ENCODE assay signal across 10 cellular contexts in the genomic region with DNA sequence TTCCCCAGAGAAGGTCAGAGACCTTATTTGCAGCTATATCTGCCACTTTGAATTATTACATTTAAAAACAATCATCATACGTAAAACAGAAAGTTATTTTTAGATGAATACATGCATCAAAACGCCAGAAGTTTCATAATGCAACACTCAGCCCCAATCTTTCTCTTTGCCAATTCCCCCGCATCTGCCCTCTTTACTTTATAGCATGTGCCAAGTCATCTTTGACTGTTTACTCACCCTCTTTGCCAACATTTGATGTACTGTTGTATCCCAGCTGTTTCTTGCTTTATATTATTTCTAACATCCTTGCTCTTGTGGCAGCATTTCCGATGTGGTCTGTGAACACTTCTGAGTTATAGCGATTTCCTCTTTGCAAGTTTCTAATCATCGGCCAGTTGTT.
DNase-seq lines count a peak whose midpoint lies in the region; ATAC-seq and TF ChIP-seq lines count a peak whose summit lies in the region.
"Had no signal": no experiment of that assay in that cellular context is flagged by ENCODE, and none has a peak within 500 bp of the region (broad histone marks: within the 10 kb centered on the region; RNA-seq: fewer than 3 reads in every experiment).

No MANE protein-coding gene starts in this region.

- H3K27ac ChIP-seq in breast epithelium, result peak overlapping the region; percentile 67 to 82

- no peak overlapping the region for H3K4me3 ChIP-seq in Jurkat, Clone E6-1 (ENCODE audit: low read length)
- H3K4me3 ChIP-seq in breast epithelium, result peak overlapping the region in 1 of 3 donors; percentile 16
- H3K4me3 ChIP-seq in H7 (ENCODE audit: insufficient read depth, low read depth, low read length), result no peak overlapping the region

- H3K9me3 ChIP-seq in breast epithelium, result no peaks in the 10 kb centered on the region

- no peak for TF ChIP-seq CTCF in breast epithelium (IDR thresholded peaks at IDR 0.05)
- TF ChIP-seq CTCF in osteocyte (IDR thresholded peaks at IDR 0.05), result no peak

- peaks cover 0 to 6% of the 10 kb centered on the region in 2 donors for H3K4me1 ChIP-seq in breast epithelium

- DNase-seq in GM04503 (ENCODE audit: low read depth), result peak; percentile 76
- peak; percentile 42 for DNase-seq in Jurkat, Clone E6-1 (ENCODE audit: low read depth, low spot score)
- no peak for DNase-seq in breast epithelium (ENCODE audit: low spot score in 2 of 2)
- DNase-seq in osteocyte (ENCODE audit: extremely low spot score, unreplicated experiment), result no peak
- no peak for DNase-seq in H7
- DNase-seq in sciatic nerve (ENCODE audit: low spot score), result no peak
- DNase-seq in NCI-H524 treated with DMSO at 0.1 percent for 48 hours (lab: John Stamatoyannopoulos, UW), result no peak
- no peak for DNase-seq in DMS79 treated with DMSO at 0.1 percent for 48 hours (lab: John Stamatoyannopoulos, UW)
- DNase-seq: DMS79, trophoblast cell had no signal

- H3K9me3 Mint-ChIP-seq in osteocyte (ENCODE audit: unreplicated experiment), result no peaks in the 10 kb centered on the region

- TF ChIP-seq POLR2A in breast epithelium (IDR thresholded peaks at IDR 0.05), result no peak

- H3K27ac Mint-ChIP-seq in osteocyte (ENCODE audit: unreplicated experiment), result peak overlapping the region; percentile 70

- intact Hi-C loops in breast epithelium (cut with DNase I; ENCODE audit: low total_unique reads), result no loop called here
- intact Hi-C loops in sciatic nerve (cut with DNase I), result no loop called here

- no peaks in the 10 kb centered on the region for H3K27me3 Mint-ChIP-seq in osteocyte (ENCODE audit: unreplicated experiment)

- H3K27me3 ChIP-seq in breast epithelium, result no peaks in the 10 kb centered on the region
- no peaks in the 10 kb centered on the region for H3K27me3 ChIP-seq in H7 (ENCODE audit: control insufficient read depth, insufficient read depth, low read length)

- H3K4me1 Mint-ChIP-seq in osteocyte (ENCODE audit: unreplicated experiment), result peaks cover 45% of the 10 kb centered on the region

- H3K36me3 ChIP-seq in breast epithelium (no peaks in the 10 kb centered on the region), H7 (replicated peaks; ENCODE audit: control insufficient read depth, insufficient read depth, low read length) (peaks cover 4% of the 10 kb centered on the region; the same call in 1 of the 2 replicates)

- peaks cover 37% of the 10 kb centered on the region for H3K36me3 Mint-ChIP-seq in osteocyte (ENCODE audit: unreplicated experiment)

- no peak for ATAC-seq in sciatic nerve

- H3K4me3 Mint-ChIP-seq in osteocyte (ENCODE audit: unreplicated experiment), result no peak overlapping the region

Comparison
In these comparisons a context has a peak if more than half of its experiments do, and no peak if none do; other contexts are left out.
1. DNase-seq: peak in GM04503 (single experiment) and Jurkat, Clone E6-1 (single experiment); none in breast epithelium (0 of 2), osteocyte (single experiment), H7 (single experiment), sciatic nerve (single experiment), NCI-H524 treated with DMSO at 0.1 percent for 48 hours (single experiment) and DMS79 treated with DMSO at 0.1 percent for 48 hours (single experiment).